Comparison of ENCODE assay signal across 1 cellular context in genomic region chr1:93061895-93062792, GRCh38.
A peak's percentile ranks its signal among the peaks of the same experiment; 100 is the strongest.
TF ChIP-seq lines count a peak whose summit lies in the region.

No MANE protein-coding gene starts in this region.

TF ChIP-seq in HepG2, 621 proteins besides CTCF, POLR2A, EP300 and RAD21 (continued from another document):
- peak; percentile 37; the same call in 1 of the 2 replicates for TF ChIP-seq ZBTB40 (IDR thresholded peaks at IDR 0.05)
- TF ChIP-seq ZBTB40 (CRISPR knock-in tag; IDR thresholded peaks at IDR 0.05) = no peak
- no peak for TF ChIP-seq FOXP1 (IDR thresholded peaks at IDR 0.05)
- no peak for TF ChIP-seq FOXP1 (CRISPR knock-in tag; IDR thresholded peaks at IDR 0.05)
TF ChIP-seq in HepG2: peak in this region for 7.
